1 cellular context compared by ENCODE assay signal in genomic region chr1:223140551-223140950, GRCh38.
TF ChIP-seq lines count a peak whose summit lies in the region.

No MANE protein-coding gene starts in this region.

TF ChIP-seq in GM23338, 12 proteins besides CTCF, POLR2A, EP300 and RAD21:
- TF ChIP-seq NANOG (IDR thresholded peaks at IDR 0.05; ENCODE audit: borderline replicate concordance), result no peak
- no peak for TF ChIP-seq CREB1 (CRISPR knock-in tag; IDR thresholded peaks at IDR 0.05; ENCODE audit: low read depth)
- no peak for TF ChIP-seq ZNF462 (CRISPR knock-in tag; IDR thresholded peaks at IDR 0.05)
- no peak for TF ChIP-seq JUNB (IDR thresholded peaks at IDR 0.05; ENCODE audit: unreplicated experiment)
- TF ChIP-seq ZNF114 (CRISPR knock-in tag; IDR thresholded peaks at IDR 0.05), result no peak
- TF ChIP-seq, protein P1, sequence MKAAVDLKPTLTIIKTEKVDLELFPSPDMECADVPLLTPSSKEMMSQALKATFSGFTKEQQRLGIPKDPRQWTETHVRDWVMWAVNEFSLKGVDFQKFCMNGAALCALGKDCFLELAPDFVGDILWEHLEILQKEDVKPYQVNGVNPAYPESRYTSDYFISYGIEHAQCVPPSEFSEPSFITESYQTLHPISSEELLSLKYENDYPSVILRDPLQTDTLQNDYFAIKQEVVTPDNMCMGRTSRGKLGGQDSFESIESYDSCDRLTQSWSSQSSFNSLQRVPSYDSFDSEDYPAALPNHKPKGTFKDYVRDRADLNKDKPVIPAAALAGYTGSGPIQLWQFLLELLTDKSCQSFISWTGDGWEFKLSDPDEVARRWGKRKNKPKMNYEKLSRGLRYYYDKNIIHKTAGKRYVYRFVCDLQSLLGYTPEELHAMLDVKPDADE (IDR thresholded peaks at IDR 0.05), result no peak
